In the genomic region with DNA sequence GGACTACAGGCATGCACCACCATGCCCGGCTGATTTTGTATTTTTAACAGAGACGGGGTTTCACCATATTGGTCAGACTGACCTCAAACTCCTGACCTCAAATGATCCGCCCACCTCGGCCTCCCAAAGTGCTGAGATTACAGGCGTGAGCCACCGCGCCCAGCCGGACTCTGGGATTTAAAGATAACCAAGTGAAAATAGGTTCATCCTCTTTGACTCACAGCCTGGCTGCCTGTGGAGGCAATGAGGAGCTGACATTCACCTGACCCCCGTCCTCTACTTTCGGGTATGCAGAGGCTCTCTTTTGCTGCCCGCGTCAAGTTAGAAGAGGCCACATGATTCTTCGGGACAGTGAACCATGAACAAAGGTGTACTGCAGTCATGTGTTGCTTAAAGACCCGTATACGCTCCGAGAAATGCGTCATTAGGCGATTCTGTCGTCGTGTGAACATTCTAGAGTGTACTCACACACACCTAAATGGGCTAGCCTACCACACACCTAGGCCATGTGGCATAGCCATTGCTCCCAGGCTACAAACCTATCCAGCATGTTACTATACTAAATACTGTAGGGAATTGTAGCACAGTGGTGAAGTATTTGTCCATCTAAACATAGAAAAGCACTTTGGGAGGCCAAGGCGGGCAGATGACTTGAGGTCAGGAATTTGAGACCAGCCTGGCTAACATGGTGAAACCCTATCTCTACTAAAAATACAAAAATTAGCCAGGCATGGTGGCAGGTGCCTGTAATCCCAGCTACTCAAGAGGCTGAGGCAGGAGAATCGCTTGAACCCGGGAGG, we compare ENCODE assay signal across 8 cellular contexts. TPM values are rescaled to one million over a fixed set of nuclear protein-coding genes. Genes with fewer than 3 reads are reported as not detected.
DNase-seq lines count a peak whose midpoint lies in the region; ATAC-seq, FAIRE-seq and TF ChIP-seq lines count a peak whose summit lies in the region.
"Not testable (repeated sequence)": the region's sequence is repeated elsewhere in the genome, so short reads cannot be mapped to it uniquely, and the experiment has no call there.

No MANE protein-coding gene starts in this region.

- not testable (repeated sequence) for TF ChIP-seq EP300 in GM12878 (IDR thresholded peaks at IDR 0.05; ENCODE audit: borderline replicate concordance in 1 of 2, control insufficient read depth in 1 of 2, low read depth in 2 of 2, low read length in 2 of 2)

- H2AFZ ChIP-seq in PC-9; GM12878 (ENCODE audit: control insufficient read depth, low read depth, low read length): not testable (repeated sequence)

- not testable (repeated sequence) for BruUV-seq in PC-9 (replicated peaks; lab: Mats Ljungman, UMichigan); GM12878 (replicated peaks; lab: Mats Ljungman, UMichigan)

- peaks cover 52% of the 10 kb centered on the region for H3K4me1 ChIP-seq in CD8-positive, alpha-beta memory T cell (ENCODE audit: insufficient read depth, low read length)
- H3K4me1 ChIP-seq in PC-9 (replicated peaks; ENCODE audit: insufficient read depth) = peaks cover 37% of the 10 kb centered on the region
- peaks cover 25% of the 10 kb centered on the region for H3K4me1 ChIP-seq in GM12878 (ENCODE audit: control insufficient read depth, insufficient read depth, low read length)
- peaks cover 46% of the 10 kb centered on the region for H3K4me1 ChIP-seq in psoas muscle
- not testable (repeated sequence) for H3K4me1 ChIP-seq in thoracic aorta (ENCODE audit: control insufficient read depth in 1 of 2, low read depth in 2 of 2)

- POLR2A ChIA-PET in CD8-positive, alpha-beta memory T cell (lab: Charles Lee) = interaction anchor here (1.4 to 1.5 kb wide), 2 partner anchors 12 to 13 kb away, joined by 3 to 5 read pairs; no protein-coding TSS in a partner anchor
- POLR2A ChIA-PET in PC-9 (lab: Charles Lee; ENCODE audit: unreplicated experiment) = not testable (repeated sequence)
- POLR2A ChIA-PET in GM12878 (lab: Charles Lee) = interaction anchor here (1.9 to 16.9 kb wide), 2 partner anchors 13 to 61 kb away, joined by 6 to 341 read pairs; a partner anchor contains a TSS

- H3K36me3 Mint-ChIP-seq in CD8-positive, alpha-beta memory T cell; activated T-cell treated with anti-CD3 and anti-CD28 coated beads, Interleukin-2, amount 50 U/mL, for 24 hours (ENCODE audit: low read depth); memory B cell: not testable (repeated sequence)

- H3K4me3 Mint-ChIP-seq in CD8-positive, alpha-beta memory T cell = peak overlapping the region; percentile 12 to 87 (median 77)
- H3K4me3 Mint-ChIP-seq in activated T-cell treated with anti-CD3 and anti-CD28 coated beads, Interleukin-2, amount 50 U/mL, for 24 hours = peak overlapping the region; percentile 43
- peak overlapping the region; percentile 79 for H3K4me3 Mint-ChIP-seq in memory B cell

- peak overlapping the region; percentile 42 for H3K4me3 ChIP-seq in CD8-positive, alpha-beta memory T cell (ENCODE audit: low read length)
- H3K4me3 ChIP-seq in PC-9 (peak overlapping the region; percentile 35; the same call in 1 of the 2 replicates), GM12878 (peak overlapping the region; percentile 46; the same call in 1 of the 2 replicates), thoracic aorta (peak overlapping the region; percentile 5)
- H3K4me3 ChIP-seq in fibroblast of mammary gland (ENCODE audit: control insufficient read depth, low read depth, low read length); psoas muscle: not testable (repeated sequence)

- H4K20me1 ChIP-seq in PC-9 (ENCODE audit: insufficient read depth); GM12878 (ENCODE audit: control insufficient read depth, insufficient read depth): not testable (repeated sequence)

- not testable (repeated sequence) for H3K27me3 Mint-ChIP-seq in CD8-positive, alpha-beta memory T cell; activated T-cell treated with anti-CD3 and anti-CD28 coated beads, Interleukin-2, amount 50 U/mL, for 24 hours; memory B cell

- not testable (repeated sequence) for DNase-seq in CD8-positive, alpha-beta memory T cell; PC-9; GM12878 (ENCODE audit: low read depth, low spot score); memory B cell (ENCODE audit: low spot score in 2 of 2); thoracic aorta (ENCODE audit: low spot score)
- peak; percentile 29 for DNase-seq in activated T-cell treated with anti-CD3 and anti-CD28 coated beads, Interleukin-2, amount 50 U/mL, for 24 hours
- DNase-seq in fibroblast of mammary gland (ENCODE audit: low read depth) (peak; percentile 39), psoas muscle (peak; percentile 37 to 54)

- intact Hi-C loops in PC-9 (cut with micrococcal nuclease; ENCODE audit: unreplicated experiment) (loop anchor here (1.0 kb wide), 1 partner anchor 9 kb away; no protein-coding TSS in a partner anchor), GM12878 (cut with micrococcal nuclease; ENCODE audit: unreplicated experiment) (loop anchor here (1.0 kb wide), 1 partner anchor 10 kb away; no protein-coding TSS in a partner anchor)
- intact Hi-C loops in psoas muscle (cut with DNase I) = not testable (repeated sequence)

- not testable (repeated sequence) for H3K9me3 Mint-ChIP-seq in CD8-positive, alpha-beta memory T cell; activated T-cell treated with anti-CD3 and anti-CD28 coated beads, Interleukin-2, amount 50 U/mL, for 24 hours; memory B cell

- H3F3A ChIP-seq in PC-9 (ENCODE audit: insufficient read depth, low read depth) = peaks cover 40% of the 10 kb centered on the region

- H3K9ac ChIP-seq in GM12878 (ENCODE audit: control insufficient read depth, insufficient read depth, low read length) = peak overlapping the region; percentile 45; the same call in 1 of the 2 replicates

- not testable (repeated sequence) for H3K36me3 ChIP-seq in CD8-positive, alpha-beta memory T cell (ENCODE audit: insufficient read depth, low read length); PC-9 (ENCODE audit: low read depth); GM12878 (ENCODE audit: control insufficient read depth in 2 of 2, insufficient read depth in 2 of 2, low read length in 1 of 2); psoas muscle (ENCODE audit: insufficient read depth in 1 of 2, low read depth in 1 of 2); thoracic aorta

- not testable (repeated sequence) for H3K79me2 ChIP-seq in PC-9 (ENCODE audit: low read depth); GM12878 (ENCODE audit: control insufficient read depth, insufficient read depth, low read length)

- not testable (repeated sequence) for H3K27me3 ChIP-seq in CD8-positive, alpha-beta memory T cell (ENCODE audit: insufficient read depth, low read length, poor library complexity, severe bottlenecking); PC-9 (ENCODE audit: insufficient read depth, low read depth); GM12878 (replicated peaks in 1 of 2; ENCODE audit: control insufficient read depth in 2 of 2, insufficient read depth in 2 of 2, low read length in 1 of 2); psoas muscle (ENCODE audit: insufficient read depth in 3 of 3, low read length in 2 of 3); thoracic aorta (replicated peaks; ENCODE audit: insufficient read depth)

- WGBS in GM12878 (ENCODE audit: insufficient coverage, insufficient replicate concordance, low lambda C conversion rate, missing lambda C conversion rate) = 64% methylated on average over 23 of the region's 23 CpGs
- WGBS in psoas muscle, 3 donors = 61 to 79% (median 62%) methylated on average over 23 of the region's 23 CpGs

- TF ChIP-seq CTCF in PC-9 (conservative IDR thresholded peaks at IDR 0.05); GM12878 (IDR thresholded peaks at IDR 0.05 in 2 of 3, conservative IDR thresholded peaks at IDR 0.05 in 1 of 3; ENCODE audit: control insufficient read depth in 2 of 3, extremely low read depth in 1 of 3, insufficient read depth in 1 of 3, low read depth in 3 of 3, low read length in 3 of 3); fibroblast of mammary gland (conservative IDR thresholded peaks at IDR 0.05; ENCODE audit: control insufficient read depth, insufficient read depth, low read depth, low read length); psoas muscle (IDR thresholded peaks at IDR 0.05); thoracic aorta (IDR thresholded peaks at IDR 0.05): not testable (repeated sequence)

- peaks cover 41 to 56% (median 46%) of the 10 kb centered on the region in 3 donors for H3K4me1 Mint-ChIP-seq in CD8-positive, alpha-beta memory T cell
- H3K4me1 Mint-ChIP-seq in activated T-cell treated with anti-CD3 and anti-CD28 coated beads, Interleukin-2, amount 50 U/mL, for 24 hours (ENCODE audit: low read depth) = peaks cover 50% of the 10 kb centered on the region
- H3K4me1 Mint-ChIP-seq in memory B cell = peaks cover 20% of the 10 kb centered on the region

- H3K4me2 ChIP-seq in PC-9 (peak overlapping the region; percentile 71), GM12878 (ENCODE audit: control insufficient read depth, insufficient read depth) (peak overlapping the region; percentile 80)

- H3K9me2 ChIP-seq in PC-9 (ENCODE audit: insufficient read depth) = not testable (repeated sequence)

- not testable (repeated sequence) for H3K9me3 ChIP-seq in CD8-positive, alpha-beta memory T cell (ENCODE audit: low read length); PC-9 (ENCODE audit: insufficient read depth, low read depth); GM12878 (replicated peaks; ENCODE audit: control insufficient read depth, insufficient read depth, low read length); psoas muscle; thoracic aorta

- peak overlapping the region; percentile 51 for H3K27ac ChIP-seq in CD8-positive, alpha-beta memory T cell (ENCODE audit: low read depth, low read length)
- H3K27ac ChIP-seq in PC-9 (peak overlapping the region; percentile 98), GM12878 (ENCODE audit: control insufficient read depth, insufficient read depth) (peak overlapping the region; percentile 70), psoas muscle (peak overlapping the region; percentile 87), thoracic aorta (peak overlapping the region in 1 of 2 donors; percentile 25)

- in situ Hi-C loops in GM12878 (cut with MboI) = loop anchor here (25.0 kb wide), 2 partner anchors 1209 to 1909 kb away; a partner anchor contains a TSS

- TF ChIP-seq POLR2A in GM12878 (IDR thresholded peaks at IDR 0.05; ENCODE audit: low read depth, low read length) = not testable (repeated sequence)

- peak; percentile 61 for ATAC-seq in GM12878
- ATAC-seq in memory B cell (ENCODE audit: low read depth); thoracic aorta (ENCODE audit: insufficient number of reproducible peaks, low FRiP score, low read depth): not testable (repeated sequence)
- ATAC-seq in psoas muscle = peak; percentile 5 to 60 (median 51)

- peak overlapping the region; percentile 89 to 97 (median 94) for H3K27ac Mint-ChIP-seq in CD8-positive, alpha-beta memory T cell
- peak overlapping the region; percentile 86 for H3K27ac Mint-ChIP-seq in activated T-cell treated with anti-CD3 and anti-CD28 coated beads, Interleukin-2, amount 50 U/mL, for 24 hours
- peak overlapping the region; percentile 78 for H3K27ac Mint-ChIP-seq in memory B cell

- RAD21 ChIA-PET in GM12878 (lab: Charles Lee; ENCODE audit: unreplicated experiment) = interaction anchor here (0.7 to 1.3 kb wide), 2 partner anchors 10 to 13 kb away, joined by 3 read pairs; no protein-coding TSS in a partner anchor

- CTCF ChIA-PET in CD8-positive, alpha-beta memory T cell (lab: Charles Lee) = interaction anchor here (1.6 kb wide), 1 partner anchor 74 kb away, joined by 3 read pairs; no protein-coding TSS in a partner anchor
- CTCF ChIA-PET in PC-9 (lab: Charles Lee) = interaction anchor here (0.6 kb wide), 1 partner anchor 11 kb away, joined by 3 read pairs; no protein-coding TSS in a partner anchor
- CTCF ChIA-PET in GM12878 (lab: Yijun Ruan, JAX) = interaction anchor here (1.8 kb wide), 1 partner anchor 10 kb away, joined by 7 read pairs; no protein-coding TSS in a partner anchor

- SMC1A ChIA-PET in GM12878 (lab: Charles Lee; ENCODE audit: uncharacterized antibody, unreplicated experiment) = interaction anchor here (1.6 to 13.9 kb wide), 4 partner anchors 8 to 69 kb away, joined by 3 to 226 read pairs (median 11); a partner anchor contains a TSS

- not testable (repeated sequence) for TF ChIP-seq RAD21 in GM12878 (IDR thresholded peaks at IDR 0.05; ENCODE audit: insufficient read depth, low read depth, low read length)

- not testable (repeated sequence) for FAIRE-seq in GM12878 (lab: Jason Lieb, UNC)

RNA-seq across cellular contexts. Expression of a gene that starts 12.0 kb away (rescaled TPM):
- total RNA-seq in CD8-positive, alpha-beta memory T cell = 100 to 1,000 TPM; 125 to 133 TPM
- 8.7 TPM for polyA plus RNA-seq in CD8-positive, alpha-beta memory T cell
- 110 and 134 TPM in 2 replicates for total RNA-seq in PC-9 (2021)
- total RNA-seq in GM12878 (2013; cell fraction: nucleolus; rRNA removed) = 10.7 and 18.0 TPM in 2 replicates
- 54.7 and 63.4 TPM in 2 replicates for total RNA-seq in GM12878 (2014; rRNA removed)
- total RNA-seq in GM12878 (2014; rRNA removed; fragmentation: Illumina TruSeq; extraction: Trizol) = 12.3 and 17.1 TPM in 2 replicates
- total RNA-seq in GM12878 (2021) = 130 and 132 TPM in 2 replicates
- polyA plus RNA-seq in GM12878 (2011; ENCODE audit: low read depth) = 44.7 TPM
- polyA plus RNA-seq in GM12878 (2011; rRNA removed) = 50.3 and 165 TPM in 2 replicates
- 54.9 and 77.4 TPM in 2 replicates for polyA plus RNA-seq in GM12878 (2011; cell fraction: cytosol; rRNA removed)
- 56.6 and 64.5 TPM in 2 replicates for polyA plus RNA-seq in GM12878 (2011; cell fraction: nucleus; rRNA removed)
- 98.6 and 132 TPM in 2 replicates for polyA plus RNA-seq in GM12878 (2012)
- polyA plus RNA-seq in GM12878 (2014; fragmentation: Illumina TruSeq; extraction: Trizol) = 12.1 and 24.0 TPM in 2 replicates
- polyA plus RNA-seq in GM12878 (2014; fragmentation: Nextera tagmentation; extraction: Ambion mirVana) = 10 to 100 TPM in 1 of 2 experiments, 1 to 10 TPM in 1; 4.4 to 16.4 TPM
- 66.4 and 81.1 TPM in 2 replicates for polyA plus RNA-seq in GM12878 (2014; rRNA removed)
- 1 to 10 TPM; 2.8 TPM for polyA plus RNA-seq in GM12878 (2016; fragmentation: Nextera tagmentation; extraction: Ambion mirVana)
- 24.4 and 40.4 TPM in 2 replicates for polyA minus RNA-seq in GM12878 (2011; rRNA and poly(A)+ RNA removed)
- 55.5 and 60.7 TPM in 2 replicates for polyA minus RNA-seq in GM12878 (2011; cell fraction: cytosol; rRNA and poly(A)+ RNA removed)
- polyA minus RNA-seq in GM12878 (2011; cell fraction: nucleus; rRNA and poly(A)+ RNA removed) = 18.3 and 30.3 TPM in 2 replicates
- 100 to 1,000 TPM in 3 of 4 donors, 10 to 100 TPM in 1; 55.2 to 414 (median 183) TPM for total RNA-seq in psoas muscle
- 100 to 1,000 TPM in 2 of 3 donors, 10 to 100 TPM in 1; 68.2 to 145 (median 120) TPM for polyA plus RNA-seq in psoas muscle
- total RNA-seq in thoracic aorta = 10 to 100 TPM in 1 of 2 donors, 1 to 10 TPM in 1; 9.9 to 14.9 TPM

RNA-seq across cellular contexts. Expression of a gene that starts 12.9 kb away (rescaled TPM):
- 10 to 100 TPM; 13.9 TPM for total RNA-seq in CD8-positive, alpha-beta memory T cell
- 10.7 TPM for polyA plus RNA-seq in CD8-positive, alpha-beta memory T cell
- total RNA-seq in PC-9 (2021) = 5.7 and 7.2 TPM in 2 replicates
- total RNA-seq in GM12878 (2013; cell fraction: nucleolus; rRNA removed) = 1.4 and 2.8 TPM in 2 replicates
- total RNA-seq in GM12878 (2014; rRNA removed) = 9.7 and 10.4 TPM in 2 replicates
- total RNA-seq in GM12878 (2014; rRNA removed; fragmentation: Illumina TruSeq; extraction: Trizol) = 10.4 and 11.8 TPM in 2 replicates
- total RNA-seq in GM12878 (2021) = 14.8 and 17.9 TPM in 2 replicates
- polyA plus RNA-seq in GM12878 (2011; ENCODE audit: low read depth) = 5.8 TPM
- polyA plus RNA-seq in GM12878 (2011; rRNA removed) = 6.0 and 7.3 TPM in 2 replicates
- 7.3 and 8.6 TPM in 2 replicates for polyA plus RNA-seq in GM12878 (2011; cell fraction: cytosol; rRNA removed)
- polyA plus RNA-seq in GM12878 (2011; cell fraction: nucleus; rRNA removed) = 3.7 and 4.7 TPM in 2 replicates
- polyA plus RNA-seq in GM12878 (2012) = 6.4 and 8.4 TPM in 2 replicates
- polyA plus RNA-seq in GM12878 (2014; fragmentation: Illumina TruSeq; extraction: Trizol) = 14.1 and 15.9 TPM in 2 replicates
- 1 to 10 TPM; 5.2 to 9.5 TPM for polyA plus RNA-seq in GM12878 (2014; fragmentation: Nextera tagmentation; extraction: Ambion mirVana)
- polyA plus RNA-seq in GM12878 (2014; rRNA removed) = 12.1 and 12.3 TPM in 2 replicates
- polyA plus RNA-seq in GM12878 (2016; fragmentation: Nextera tagmentation; extraction: Ambion mirVana) = 1 to 10 TPM; 1.4 to 3.4 TPM
- polyA minus RNA-seq in GM12878 (2011; rRNA and poly(A)+ RNA removed) = 6.6 and 10.4 TPM in 2 replicates
- 3.1 and 4.8 TPM in 2 replicates for polyA minus RNA-seq in GM12878 (2011; cell fraction: cytosol; rRNA and poly(A)+ RNA removed)
- 2.5 and 6.2 TPM in 2 replicates for polyA minus RNA-seq in GM12878 (2011; cell fraction: nucleus; rRNA and poly(A)+ RNA removed)
- total RNA-seq in psoas muscle = 10 to 100 TPM; 35.0 to 76.5 (median 60.0) TPM
- polyA plus RNA-seq in psoas muscle = 10 to 100 TPM; 14.9 to 90.1 (median 73.9) TPM
- total RNA-seq in thoracic aorta = 1 to 10 TPM in 1 of 2 donors, under 1 TPM in 1; 0.41 to 1.9 TPM

RNA-seq across cellular contexts. Expression of a gene that starts 54.9 kb away (rescaled TPM):
- 1 to 10 TPM; 2.4 to 2.5 TPM for total RNA-seq in CD8-positive, alpha-beta memory T cell
- 0.22 TPM for polyA plus RNA-seq in CD8-positive, alpha-beta memory T cell
- 2.7 and 3.3 TPM in 2 replicates for total RNA-seq in PC-9 (2021)
- total RNA-seq in GM12878 (2013; cell fraction: nucleolus; rRNA removed) = 1.3 and 1.8 TPM in 2 replicates
- total RNA-seq in GM12878 (2014; rRNA removed) = 0.23 and 0.27 TPM in 2 replicates
- total RNA-seq in GM12878 (2014; rRNA removed; fragmentation: Illumina TruSeq; extraction: Trizol) = 0.18 and 0.27 TPM in 2 replicates
- total RNA-seq in GM12878 (2021) = 0.35 and 0.72 TPM in 2 replicates
- 0.17 TPM for polyA plus RNA-seq in GM12878 (2011; ENCODE audit: low read depth)
- polyA plus RNA-seq in GM12878 (2011; rRNA removed) = 0.07 and 0.15 TPM in 2 replicates
- 0.22 and 0.28 TPM in 2 replicates for polyA plus RNA-seq in GM12878 (2011; cell fraction: cytosol; rRNA removed)
- 0.73 and 0.76 TPM in 2 replicates for polyA plus RNA-seq in GM12878 (2011; cell fraction: nucleus; rRNA removed)
- polyA plus RNA-seq in GM12878 (2012) = 0.27 and 0.32 TPM in 2 replicates
- 0.12 TPM in 1 of 2 replicates, not detected in the other for polyA plus RNA-seq in GM12878 (2014; fragmentation: Illumina TruSeq; extraction: Trizol)
- polyA plus RNA-seq in GM12878 (2014; fragmentation: Nextera tagmentation; extraction: Ambion mirVana) = under 1 TPM; 0.04 to 0.05 TPM
- polyA plus RNA-seq in GM12878 (2014; rRNA removed) = 0.44 and 0.58 TPM in 2 replicates
- under 1 TPM; 0.51 to 0.54 TPM for polyA plus RNA-seq in GM12878 (2016; fragmentation: Nextera tagmentation; extraction: Ambion mirVana)
- polyA minus RNA-seq in GM12878 (2011; rRNA and poly(A)+ RNA removed) = 1.4 and 1.8 TPM in 2 replicates
- polyA minus RNA-seq in GM12878 (2011; cell fraction: cytosol; rRNA and poly(A)+ RNA removed) = 0.31 TPM in 1 of 2 replicates, not detected in the other
- 0.36 and 1.1 TPM in 2 replicates for polyA minus RNA-seq in GM12878 (2011; cell fraction: nucleus; rRNA and poly(A)+ RNA removed)
- 1 to 10 TPM in 2 of 4 donors, under 1 TPM in 2; 0.69 to 1.5 (median 0.95) TPM for total RNA-seq in psoas muscle
- 1 to 10 TPM in 2 of 3 donors, under 1 TPM in 1; 0.94 to 1.2 (median 1.1) TPM for polyA plus RNA-seq in psoas muscle
- 1 to 10 TPM; 6.1 to 6.9 TPM for total RNA-seq in thoracic aorta
